16 cellular contexts compared by ENCODE assay signal in the genomic region with DNA sequence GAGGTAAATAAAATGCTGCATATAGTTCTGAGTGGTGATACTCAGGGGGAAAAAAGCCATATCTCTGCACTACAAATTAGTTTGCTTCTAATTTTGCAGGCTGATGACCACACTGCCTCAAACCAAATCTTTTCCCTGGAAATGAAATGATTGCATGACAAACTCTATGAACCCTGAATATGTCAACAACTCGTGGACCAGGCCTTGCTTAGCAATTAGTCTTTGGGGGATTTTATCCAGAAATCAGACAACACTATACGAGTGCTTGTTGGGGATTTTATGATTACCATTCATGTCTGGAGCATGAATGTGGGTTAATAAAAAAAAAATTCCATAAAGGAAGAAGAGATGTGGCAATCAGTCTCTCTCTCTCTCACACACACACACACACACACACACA. TPM values are rescaled to one million over a fixed set of nuclear protein-coding genes. Genes with fewer than 3 reads are reported as not detected.
DNase-seq lines count a peak whose midpoint lies in the region; ATAC-seq and TF ChIP-seq lines count a peak whose summit lies in the region.
"Had no signal": no experiment of that assay in that cellular context is flagged by ENCODE, and none has a peak within 500 bp of the region (broad histone marks: within the 10 kb centered on the region; RNA-seq: fewer than 3 reads in every experiment).

No MANE protein-coding gene starts in this region.

- H4K8ac ChIP-seq in mesenchymal stem cell (ENCODE audit: low read length) = no peak overlapping the region

- no peaks in the 10 kb centered on the region for H3K9me3 Mint-ChIP-seq in brain

- H3K23ac ChIP-seq in mesenchymal stem cell (ENCODE audit: low read length in 2 of 2) = no peak overlapping the region

- H3K14ac ChIP-seq in mesenchymal stem cell (ENCODE audit: low read length in 2 of 2) = no peak overlapping the region

- CTCF ChIA-PET in HEK293 (lab: Yijun Ruan, JAX) = no interaction called here

- no peak overlapping the region for H4K91ac ChIP-seq in mesenchymal stem cell (ENCODE audit: low read length)

- POLR2A ChIA-PET in HEK293 (lab: Yijun Ruan, JAX) = no interaction called here

- no peak overlapping the region for H3K4me2 ChIP-seq in mesenchymal stem cell (ENCODE audit: low read length, poor library complexity, severe bottlenecking)
- H3K4me2 ChIP-seq: BLaER1 had no signal

- H3K4me1 ChIP-seq in HEK293 (ENCODE audit: control insufficient read depth, insufficient read depth, low read length) = no peaks in the 10 kb centered on the region
- no peaks in the 10 kb centered on the region for H3K4me1 ChIP-seq in mesenchymal stem cell (ENCODE audit: control insufficient read depth, insufficient read depth, low read depth, low read length)
- no peaks in the 10 kb centered on the region for H3K4me1 ChIP-seq in urinary bladder (ENCODE audit: insufficient read depth)
- H3K4me1 ChIP-seq in colonic mucosa = no peaks in the 10 kb centered on the region
- H3K4me1 ChIP-seq: BLaER1 had no signal

- no peak for ATAC-seq in GM18517 (IDR thresholded peaks at IDR 0.05; ENCODE audit: unreplicated experiment)

- H3K27me3 Mint-ChIP-seq in brain = peaks cover 3% of the 10 kb centered on the region

- H3K4me3 ChIP-seq in HEK293 (ENCODE audit: low read depth, low read length) = no peak overlapping the region
- no peak overlapping the region for H3K4me3 ChIP-seq in mesenchymal stem cell (ENCODE audit: insufficient read depth in 1 of 2, low read depth in 1 of 2, low read length in 2 of 2)
- H3K4me3 ChIP-seq in urinary bladder (ENCODE audit: low read depth, low read length) = no peak overlapping the region
- no peak overlapping the region for H3K4me3 ChIP-seq in colonic mucosa
- H3K4me3 ChIP-seq: BLaER1, GM23248, HAP-1 had no signal

- H3K36me3 ChIP-seq in HEK293 (ENCODE audit: control insufficient read depth in 2 of 2, insufficient read depth in 1 of 2, low read length in 2 of 2) (peaks cover 3 to 14% of the 10 kb centered on the region in 2 experiments; a peak in 1 of 3 replicates), mesenchymal stem cell (ENCODE audit: control insufficient read depth in 1 of 2, insufficient read depth in 2 of 2, low read depth in 1 of 2, low read length in 2 of 2) (peaks cover 0 to 30% of the 10 kb centered on the region in 2 experiments), urinary bladder (ENCODE audit: insufficient read depth) (no peaks in the 10 kb centered on the region), colonic mucosa (no peaks in the 10 kb centered on the region)
- H3K36me3 ChIP-seq: BLaER1 had no signal

- H3K9ac ChIP-seq in mesenchymal stem cell (ENCODE audit: low read length) (peak overlapping the region; percentile 50), colonic mucosa (ENCODE audit: low read depth in 2 of 2, low read length in 2 of 2) (no peak overlapping the region)
- H3K9ac ChIP-seq: BLaER1, GM23248 had no signal

- no peak overlapping the region for H2AK5ac ChIP-seq in mesenchymal stem cell (ENCODE audit: low read length, severe bottlenecking)

- H3K27ac ChIP-seq in HEK293 (ENCODE audit: extremely low read depth, low read depth, low read length) = no peak overlapping the region
- H3K27ac ChIP-seq in mesenchymal stem cell (ENCODE audit: low read length, poor library complexity, severe bottlenecking) = no peak overlapping the region
- peak overlapping the region; percentile 2 for H3K27ac ChIP-seq in urinary bladder (ENCODE audit: low read depth)
- H3K27ac ChIP-seq in colonic mucosa = no peak overlapping the region
- H3K27ac ChIP-seq: BLaER1, GM23248, HL-60 had no signal

- no peak overlapping the region for H2BK120ac ChIP-seq in mesenchymal stem cell (ENCODE audit: low read depth, low read length)

- peak overlapping the region in 3 of 5 experiments; percentile 16 to 95 (median 70) for H3K27ac Mint-ChIP-seq in brain
- H3K27ac Mint-ChIP-seq: CD14-positive monocyte; CD4-positive, alpha-beta memory T cell had no signal

- no peak overlapping the region for H3K4ac ChIP-seq in mesenchymal stem cell (ENCODE audit: low read depth in 1 of 2, low read length in 2 of 2)

- no peak overlapping the region for H3K4me3 Mint-ChIP-seq in brain
- H3K4me3 Mint-ChIP-seq: CD14-positive monocyte; CD4-positive, alpha-beta memory T cell had no signal

- H3K9me3 ChIP-seq in HEK293 (ENCODE audit: control insufficient read depth, insufficient read depth, low read depth, low read length) (no peaks in the 10 kb centered on the region), mesenchymal stem cell (ENCODE audit: control insufficient read depth, low read length) (no peaks in the 10 kb centered on the region), colonic mucosa (no peaks in the 10 kb centered on the region)
- H3K9me3 ChIP-seq: BLaER1, HAP-1 had no signal

- no peak overlapping the region for H2BK15ac ChIP-seq in mesenchymal stem cell (ENCODE audit: low read depth, poor library complexity, severe bottlenecking)

- H2AFZ ChIP-seq in mesenchymal stem cell (ENCODE audit: low read depth, low read length) = no peak overlapping the region
- H2AFZ ChIP-seq: GM23248 had no signal

- 100% methylated on average over 1 of the region's 2 CpGs for WGBS in mesenchymal stem cell
- 73% methylated on average over 2 of the region's 2 CpGs for WGBS in urinary bladder

- H2BK12ac ChIP-seq in mesenchymal stem cell (ENCODE audit: low read length in 2 of 2) = no peak overlapping the region

- no peak overlapping the region for H2BK5ac ChIP-seq in mesenchymal stem cell (ENCODE audit: low read depth, low read length, poor library complexity, severe bottlenecking)

- H3K79me1 ChIP-seq in mesenchymal stem cell (replicated peaks; ENCODE audit: low read length, poor library complexity, severe bottlenecking) = no peaks in the 10 kb centered on the region

- TF ChIP-seq CTCF in HEK293 (tag by site-specific recombination; IDR thresholded peaks at IDR 0.05) = no peak
- no peak for TF ChIP-seq CTCF in brain (conservative IDR thresholded peaks at IDR 0.05)
- TF ChIP-seq CTCF in colonic mucosa (IDR thresholded peaks at IDR 0.05) = no peak

- peaks cover 78% of the 10 kb centered on the region for H3K4me1 Mint-ChIP-seq in brain
- H3K4me1 Mint-ChIP-seq: CD14-positive monocyte; CD4-positive, alpha-beta memory T cell had no signal

- no peak for DNase-seq in mesenchymal stem cell
- no peak for DNase-seq in colonic mucosa
- DNase-seq in NCI-H2196 (lab: John Stamatoyannopoulos, UW; ENCODE audit: unreplicated experiment) = no peak
- DNase-seq: ACHN; CD4-positive, alpha-beta memory T cell; DMS79 treated with DMSO at 0.1 percent for 48 hours; GF-D8; GM23248 had no signal

- H3K18ac ChIP-seq in mesenchymal stem cell (ENCODE audit: low read depth in 1 of 2, low read length in 2 of 2) = no peak overlapping the region

- peaks cover 25% of the 10 kb centered on the region for H3K36me3 Mint-ChIP-seq in brain
- H3K36me3 Mint-ChIP-seq: CD14-positive monocyte; CD4-positive, alpha-beta memory T cell had no signal

- H3K27me3 ChIP-seq in mesenchymal stem cell (ENCODE audit: control insufficient read depth in 1 of 2, insufficient read depth in 1 of 2, low read length in 2 of 2) (no peaks in the 10 kb centered on the region), colonic mucosa (no peaks in the 10 kb centered on the region)
- H3K27me3 ChIP-seq: BLaER1 had no signal

- intact Hi-C loops in colonic mucosa (cut with DNase I) = no loop called here

TF ChIP-seq in HEK293, 187 proteins besides CTCF, POLR2A, EP300 and RAD21:
- TF ChIP-seq, protein P1, sequence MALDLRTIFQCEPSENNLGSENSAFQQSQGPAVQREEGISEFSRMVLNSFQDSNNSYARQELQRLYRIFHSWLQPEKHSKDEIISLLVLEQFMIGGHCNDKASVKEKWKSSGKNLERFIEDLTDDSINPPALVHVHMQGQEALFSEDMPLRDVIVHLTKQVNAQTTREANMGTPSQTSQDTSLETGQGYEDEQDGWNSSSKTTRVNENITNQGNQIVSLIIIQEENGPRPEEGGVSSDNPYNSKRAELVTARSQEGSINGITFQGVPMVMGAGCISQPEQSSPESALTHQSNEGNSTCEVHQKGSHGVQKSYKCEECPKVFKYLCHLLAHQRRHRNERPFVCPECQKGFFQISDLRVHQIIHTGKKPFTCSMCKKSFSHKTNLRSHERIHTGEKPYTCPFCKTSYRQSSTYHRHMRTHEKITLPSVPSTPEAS (tag by site-specific recombination; IDR thresholded peaks at IDR 0.05) = peak; percentile 69; the same call in 1 of the 2 replicates
- TF ChIP-seq ZNF777 (tag by site-specific recombination; IDR thresholded peaks at IDR 0.05; ENCODE audit: borderline replicate concordance) (no peak), ZBTB17 (tag by site-specific recombination; IDR thresholded peaks at IDR 0.05) (0 out of 2 replicates have a peak, but pooled peaks have one; percentile 36)

RNA-seq across cellular contexts. Expression of gene SOBP, which starts 42.0 kb away (rescaled TPM):
- 27.2 TPM for polyA plus RNA-seq in brain (ENCODE audit: insufficient read depth, low read depth, low replicate concordance)
- polyA plus RNA-seq in mesenchymal stem cell (2013, experiment 1 of 2) = 7.3 TPM
- 7.3 TPM for polyA plus RNA-seq in mesenchymal stem cell (2013, experiment 2 of 2)
- total RNA-seq in urinary bladder = 27.7 TPM
- polyA plus RNA-seq in urinary bladder = 15.3 TPM
- 1 to 10 TPM in 1 of 2 donors, under 1 TPM in 1; 0.67 to 3.4 TPM for total RNA-seq in colonic mucosa
- total RNA-seq: CD4-positive, alpha-beta memory T cell had no signal
- polyA plus RNA-seq: CD14-positive monocyte had no signal
